ENCODE assay signal across 30 cellular contexts in the genomic region with DNA sequence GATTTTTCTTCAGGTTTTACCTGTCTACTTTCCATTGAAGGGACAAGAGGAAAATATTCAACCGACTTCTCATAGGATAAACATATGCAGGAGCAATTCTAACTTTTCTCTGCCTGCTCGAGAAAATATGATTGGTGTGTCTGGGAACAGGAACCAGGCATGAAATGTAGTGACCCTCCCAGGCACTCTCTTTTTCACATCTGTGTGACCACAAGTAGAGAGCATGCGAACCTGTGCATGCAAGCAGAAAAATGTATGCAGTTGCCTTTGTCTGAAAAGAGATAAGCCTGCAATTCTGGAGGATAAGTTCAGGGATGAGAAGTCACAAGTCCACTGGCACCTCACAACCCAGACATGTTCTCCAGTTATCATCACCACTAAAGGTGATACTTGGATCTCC.
"Had no signal": no experiment of that assay in that cellular context is flagged by ENCODE, and none has a peak within 500 bp of the region (broad histone marks: within the 10 kb centered on the region; RNA-seq: fewer than 3 reads in every experiment).

No MANE protein-coding gene starts in this region.

- DNase-seq: dermis blood vessel endothelial cell; effector memory CD4-positive, alpha-beta T cell; esophagus squamous epithelium; foreskin melanocyte; glutamatergic neuron; heart right ventricle; hippocampal formation; left cardiac atrium; mesendoderm; midbrain; naive thymus-derived CD8-positive, alpha-beta T cell; nephron progenitor cell; nucleus accumbens; stimulated activated CD4-positive, alpha-beta T cell treated with anti-CD3 and anti-CD28 coated beads, Interleukin-12 subunit alpha, Interleukin-12 subunit beta, amount 100 ng/mL, for 4 hours; stimulated activated CD4-positive, alpha-beta T cell treated with anti-CD3 and anti-CD28 coated beads, Interleukin-1b, Interleukin-23, amount 100 ng/mL, for 48 hours; stimulated activated CD4-positive, alpha-beta T cell treated with anti-CD3 and anti-CD28 coated beads, Interleukin-4, amount 100 ng/mL, for 1 hour; stimulated activated CD8-positive, alpha-beta memory T cell treated with anti-CD3 and anti-CD28 coated beads, Interleukin-4, amount 100 ng/mL, for 48 hours; stimulated activated naive CD4-positive, alpha-beta T cell; stimulated activated naive CD8-positive, alpha-beta T cell treated with anti-CD3 and anti-CD28 coated beads, Interleukin-15, amount 100 ng/mL, for 72 hours; transverse colon; upper lobe of right lung; uterus had no signal

- ATAC-seq: heart right ventricle; left cardiac atrium; left lung; naive thymus-derived CD8-positive, alpha-beta T cell; sciatic nerve; stimulated activated naive CD8-positive, alpha-beta T cell treated with anti-CD3 and anti-CD28 coated beads, Interleukin-15, amount 100 ng/mL, for 72 hours; upper lobe of right lung had no signal

- H3K9me3 ChIP-seq: esophagus squamous epithelium, heart right ventricle, prostate gland, right atrium auricular region, suprapubic skin, transverse colon, upper lobe of right lung, uterus had no signal

- H3K27me3 ChIP-seq: esophagus squamous epithelium, heart right ventricle, left lung, right atrium auricular region, suprapubic skin, transverse colon, upper lobe of right lung, uterus had no signal

- H3K36me3 ChIP-seq: esophagus squamous epithelium, heart right ventricle, left lung, prostate gland, right atrium auricular region, suprapubic skin, transverse colon, upper lobe of right lung, uterus had no signal

- H3K4me2 ChIP-seq: smooth muscle cell had no signal

- H3K4me1 ChIP-seq: esophagus squamous epithelium, heart right ventricle, left lung, prostate gland, right atrium auricular region, suprapubic skin, transverse colon, upper lobe of right lung, uterus had no signal

- H3K4me3 ChIP-seq: esophagus squamous epithelium, heart right ventricle, left lung, prostate gland, right atrium auricular region, smooth muscle cell, suprapubic skin, transverse colon, upper lobe of right lung, uterus had no signal

- FAIRE-seq: endothelial cell of umbilical vein, islet of Langerhans had no signal

- H3K27ac ChIP-seq: esophagus squamous epithelium, heart right ventricle, left lung, prostate gland, right atrium auricular region, suprapubic skin, transverse colon, upper lobe of right lung, uterus had no signal
